1 cellular context compared by ENCODE assay signal in the genomic region with DNA sequence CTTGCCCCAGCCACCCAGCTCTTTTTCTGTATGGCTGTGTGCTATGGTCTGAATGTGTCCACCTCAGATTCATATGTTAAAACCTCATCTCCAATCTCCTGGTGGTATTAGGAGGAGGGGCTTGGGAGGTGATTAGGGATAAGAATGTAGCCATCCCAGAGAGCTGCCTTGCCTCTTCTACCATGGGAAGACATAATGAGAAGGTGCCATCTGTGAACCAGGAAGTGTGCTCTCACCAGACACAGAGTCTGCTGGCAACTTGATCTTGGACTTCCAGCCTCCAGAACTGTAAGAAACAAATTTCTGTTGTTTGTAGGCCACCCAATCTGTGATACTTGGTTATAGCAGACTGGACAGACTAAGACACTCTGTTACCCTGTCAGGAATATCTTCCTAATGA.
TF ChIP-seq lines count a peak whose summit lies in the region.

No MANE protein-coding gene starts in this region.

TF ChIP-seq in H1, 55 proteins besides CTCF, POLR2A, EP300 and RAD21:
- TF ChIP-seq, protein P1, sequence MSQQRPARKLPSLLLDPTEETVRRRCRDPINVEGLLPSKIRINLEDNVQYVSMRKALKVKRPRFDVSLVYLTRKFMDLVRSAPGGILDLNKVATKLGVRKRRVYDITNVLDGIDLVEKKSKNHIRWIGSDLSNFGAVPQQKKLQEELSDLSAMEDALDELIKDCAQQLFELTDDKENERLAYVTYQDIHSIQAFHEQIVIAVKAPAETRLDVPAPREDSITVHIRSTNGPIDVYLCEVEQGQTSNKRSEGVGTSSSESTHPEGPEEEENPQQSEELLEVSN (IDR thresholded peaks at IDR 0.05), result no peak
- TF ChIP-seq ZNF274 (IDR thresholded peaks at IDR 0.05; ENCODE audit: borderline replicate concordance, extremely low read depth, low read length) (no peak), CREB1 (IDR thresholded peaks at IDR 0.05) (no peak), MAFK (IDR thresholded peaks at IDR 0.05; ENCODE audit: low read depth, low read length) (no peak)
